In genomic region chr11:46379483-46380293, GRCh38 we compare ENCODE assay signal across 8 cellular contexts. TPM values are rescaled to one million over a fixed set of nuclear protein-coding genes. Genes with fewer than 3 reads are reported as not detected.
DNase-seq lines count a peak whose midpoint lies in the region; FAIRE-seq and TF ChIP-seq lines count a peak whose summit lies in the region.
"Not testable (repeated sequence)": the region's sequence is repeated elsewhere in the genome, so short reads cannot be mapped to it uniquely, and the experiment has no call there.

No MANE protein-coding gene starts in this region.

- not testable (repeated sequence) for H3K79me2 ChIP-seq in H9 (ENCODE audit: insufficient read depth, low read length); H1 (ENCODE audit: control insufficient read depth in 1 of 2, insufficient read depth in 2 of 2, low read length in 2 of 2)

- H3K4ac ChIP-seq in H9 (ENCODE audit: low read depth, low read length); H1 (replicated peaks; ENCODE audit: insufficient read length, low read depth, low read length): not testable (repeated sequence)

- H3K27ac ChIP-seq in H9 (ENCODE audit: insufficient read length, low read depth, low read length); H1 (ENCODE audit: low read depth, low read length): not testable (repeated sequence)

- H3K4me1 Mint-ChIP-seq in CD14-positive monocyte (peaks cover 35% of the 10 kb centered on the region), H9 (peaks cover 6 to 24% of the 10 kb centered on the region in 2 experiments), neural crest cell (peaks cover 20% of the 10 kb centered on the region)
- peaks cover 11% of the 10 kb centered on the region for H3K4me1 Mint-ChIP-seq in activated T-cell treated with anti-CD3 and anti-CD28 coated beads, Interleukin-2, amount 50 U/mL, for 24 hours (ENCODE audit: low read depth)

- not testable (repeated sequence) for H2BK12ac ChIP-seq in H9 (ENCODE audit: insufficient read length, low read depth, low read length); H1 (ENCODE audit: low read depth, low read length)

- H2BK20ac ChIP-seq in H9 (ENCODE audit: low read depth, low read length, poor library complexity, severe bottlenecking); H1 (ENCODE audit: low read length): not testable (repeated sequence)

- not testable (repeated sequence) for H3K23ac ChIP-seq in H9 (ENCODE audit: insufficient read length, low read depth, low read length); H1 (ENCODE audit: insufficient read length)

- H2BK5ac ChIP-seq in H9 (ENCODE audit: insufficient read length, low read length); H1 (ENCODE audit: low read depth, low read length): not testable (repeated sequence)

- H3K4me3 ChIP-seq in NT2/D1 (ENCODE audit: insufficient read length, low read depth), result peak overlapping the region; percentile 63
- peak overlapping the region; percentile 34 to 95 (median 53); a peak in 7 of 8 replicates for H3K4me3 ChIP-seq in H1 (ENCODE audit: extremely low read depth in 1 of 4, insufficient read depth in 2 of 4, low read depth in 3 of 4, low read length in 4 of 4)
- peak overlapping the region; percentile 34 for H3K4me3 ChIP-seq in iPS-18c (ENCODE audit: insufficient read depth, low read depth, low read length)

- H2AFZ ChIP-seq in H9 (ENCODE audit: low read length); H1 (ENCODE audit: low read length): not testable (repeated sequence)

- H3K27me3 Mint-ChIP-seq in CD14-positive monocyte (ENCODE audit: low read depth in 3 of 3), result peaks cover 19 to 49% (median 31%) of the 10 kb centered on the region in 3 donors
- not testable (repeated sequence) for H3K27me3 Mint-ChIP-seq in H9 (ENCODE audit: low read depth); neural crest cell (ENCODE audit: low read depth)
- H3K27me3 Mint-ChIP-seq in activated T-cell treated with anti-CD3 and anti-CD28 coated beads, Interleukin-2, amount 50 U/mL, for 24 hours, result peaks cover 23% of the 10 kb centered on the region

- not testable (repeated sequence) for H4K8ac ChIP-seq in H9 (replicated peaks; ENCODE audit: insufficient read length, low read depth, low read length); H1 (ENCODE audit: extremely low read depth, insufficient read depth, low read length)

- not testable (repeated sequence) for TF ChIP-seq RAD21 in H1 (IDR thresholded peaks at IDR 0.05 in 1 of 2, conservative IDR thresholded peaks at IDR 0.05 in 1 of 2; ENCODE audit: low read depth in 2 of 2, low read length in 2 of 2)

- DNase-seq in CD14-positive monocyte (ENCODE audit: low spot score); NT2/D1 (ENCODE audit: low read depth, low spot score); activated T-cell treated with anti-CD3 and anti-CD28 coated beads, Interleukin-2, amount 50 U/mL, for 24 hours: not testable (repeated sequence)
- peak; percentile 93 for DNase-seq in H9
- DNase-seq in H1 (ENCODE audit: low read depth in 1 of 2, low spot score in 2 of 2), result peak; percentile 75 to 81
- DNase-seq in neural crest cell (ENCODE audit: low read depth, low spot score), result peak; percentile 59
- DNase-seq in stimulated activated naive CD4-positive, alpha-beta T cell (lab: John Stamatoyannopoulos, UW), result peak in 4 of 6 experiments; percentile 18 to 45 (median 26)

- not testable (repeated sequence) for H3K18ac ChIP-seq in H9 (ENCODE audit: insufficient read length, low read depth, low read length); H1 (ENCODE audit: extremely low read depth, low read length)

- H4K5ac ChIP-seq in H9 (ENCODE audit: insufficient read length, low read depth, low read length); H1 (ENCODE audit: insufficient read length, low read depth, low read length): not testable (repeated sequence)

- not testable (repeated sequence) for FAIRE-seq in H1 (lab: Jason Lieb, UNC)

- H2BK120ac ChIP-seq in H9 (ENCODE audit: low read depth, low read length, poor library complexity, severe bottlenecking); H1 (replicated peaks; ENCODE audit: low read depth, low read length): not testable (repeated sequence)

- POLR2A ChIA-PET in H1 (lab: Charles Lee; ENCODE audit: partially characterized antibody), result interaction anchor here (0.7 to 3.8 kb wide), 10 partner anchors 9 to 257 kb away, joined by 3 to 35 read pairs (median 4); partner anchors contain the start of gene CHRM4

- H3K9ac ChIP-seq in H9 (ENCODE audit: extremely low read depth, insufficient read length, low read length); H1 (replicated peaks in 1 of 4; ENCODE audit: extremely low read depth in 1 of 4, low read depth in 3 of 4, low read length in 3 of 4): not testable (repeated sequence)
- peak overlapping the region; percentile 75 for H3K9ac ChIP-seq in NT2/D1 (ENCODE audit: insufficient read length, low read depth)

- H3K56ac ChIP-seq in H9 (ENCODE audit: insufficient read length, low read depth, low read length); H1 (replicated peaks; ENCODE audit: insufficient read length, low read depth, low read length): not testable (repeated sequence)

- not testable (repeated sequence) for H4K20me1 ChIP-seq in H9 (ENCODE audit: control insufficient read depth, insufficient read depth, insufficient read length)
- peaks cover 15 to 22% of the 10 kb centered on the region in 2 experiments for H4K20me1 ChIP-seq in H1 (replicated peaks in 1 of 2; ENCODE audit: control insufficient read depth in 1 of 2, insufficient read depth in 2 of 2, low read length in 2 of 2)

- no CpG with 5 or more reads among the region's 36 CpGs for WGBS in H9 (ENCODE audit: extremely low coverage, insufficient read length, low lambda C conversion rate)
- 13% methylated on average over 31 of the region's 36 CpGs; no CpG with 5 or more reads in 1 of the 2 experiments for WGBS in H1 (ENCODE audit: extremely low coverage in 1 of 2, insufficient coverage in 1 of 2, insufficient read length in 1 of 2, insufficient replicate concordance in 2 of 2, low coverage in 1 of 2, low lambda C conversion rate in 2 of 2, missing lambda C conversion rate in 1 of 2), 2 experiments

- TF ChIP-seq EP300 in H1 (IDR thresholded peaks at IDR 0.05; ENCODE audit: borderline replicate concordance in 1 of 2, low read depth in 2 of 2, low read length in 2 of 2), result not testable (repeated sequence)

- H2AK5ac ChIP-seq in H9 (ENCODE audit: insufficient read length, low read length); H1 (ENCODE audit: low read depth, low read length): not testable (repeated sequence)

- not testable (repeated sequence) for H3K14ac ChIP-seq in H9 (ENCODE audit: insufficient read depth, low read length); H1 (ENCODE audit: insufficient read length)

- H4K91ac ChIP-seq in H9 (ENCODE audit: insufficient read length, low read depth, low read length); H1 (replicated peaks; ENCODE audit: insufficient read length, low read length): not testable (repeated sequence)

- not testable (repeated sequence) for H3K23me2 ChIP-seq in H9 (ENCODE audit: insufficient read length, low read depth, low read length, poor library complexity, severe bottlenecking); H1 (ENCODE audit: low read depth, low read length)

- H3K36me3 Mint-ChIP-seq in CD14-positive monocyte, result peaks cover 34 to 37% of the 10 kb centered on the region in 2 donors
- H3K36me3 Mint-ChIP-seq in H9 (ENCODE audit: insufficient read depth in 1 of 3, low read depth in 3 of 3), result peaks cover 18 to 38% (median 37%) of the 10 kb centered on the region in 3 experiments
- H3K36me3 Mint-ChIP-seq in activated T-cell treated with anti-CD3 and anti-CD28 coated beads, Interleukin-2, amount 50 U/mL, for 24 hours (ENCODE audit: low read depth), result peaks cover 47% of the 10 kb centered on the region
- H3K36me3 Mint-ChIP-seq in neural crest cell (ENCODE audit: low read depth), result not testable (repeated sequence)

- not testable (repeated sequence) for H3T11ph ChIP-seq in H9 (ENCODE audit: low read length)

- peak overlapping the region; percentile 13 to 41 for H3K4me3 Mint-ChIP-seq in CD14-positive monocyte
- peak overlapping the region; percentile 72 to 79 for H3K4me3 Mint-ChIP-seq in H9
- not testable (repeated sequence) for H3K4me3 Mint-ChIP-seq in activated T-cell treated with anti-CD3 and anti-CD28 coated beads, Interleukin-2, amount 50 U/mL, for 24 hours
- H3K4me3 Mint-ChIP-seq in neural crest cell, result peak overlapping the region; percentile 92

- H3K9me3 ChIP-seq in H9 (ENCODE audit: control insufficient read depth, low read depth, low read length); NT2/D1 (ENCODE audit: insufficient read depth, low read length); H1 (ENCODE audit: insufficient read depth in 2 of 2, low read depth in 1 of 2, low read length in 1 of 2); iPS-18c (ENCODE audit: control insufficient read depth, insufficient read depth, low read length): not testable (repeated sequence)

- not testable (repeated sequence) for H3K79me1 ChIP-seq in H9 (ENCODE audit: insufficient read depth, low read depth, low read length, poor library complexity, severe bottlenecking); H1 (ENCODE audit: low read depth, low read length)

- peaks cover 0 to 15% (median 0%) of the 10 kb centered on the region in 7 donors for H3K9me3 Mint-ChIP-seq in CD14-positive monocyte
- H3K9me3 Mint-ChIP-seq in H9; activated T-cell treated with anti-CD3 and anti-CD28 coated beads, Interleukin-2, amount 50 U/mL, for 24 hours; neural crest cell: not testable (repeated sequence)

- peak overlapping the region; percentile 69 to 90 (median 81) for H3K27ac Mint-ChIP-seq in CD14-positive monocyte
- peak overlapping the region; percentile 32 to 91 (median 79); a peak in 4 of 7 replicates for H3K27ac Mint-ChIP-seq in H9
- peak overlapping the region; percentile 71 for H3K27ac Mint-ChIP-seq in activated T-cell treated with anti-CD3 and anti-CD28 coated beads, Interleukin-2, amount 50 U/mL, for 24 hours
- peak overlapping the region; percentile 92 for H3K27ac Mint-ChIP-seq in neural crest cell (ENCODE audit: unreplicated experiment)

- H3K4me2 ChIP-seq in H9 (ENCODE audit: insufficient read depth, insufficient read length, low read length), result peak overlapping the region; percentile 13
- H3K4me2 ChIP-seq in H1 (ENCODE audit: insufficient read depth in 1 of 2, low read depth in 2 of 2, low read length in 2 of 2), result peak overlapping the region; percentile 69 to 94

- peaks cover 66% of the 10 kb centered on the region for H3K36me3 ChIP-seq in NT2/D1 (ENCODE audit: insufficient read depth, insufficient read length, low read length)
- H3K36me3 ChIP-seq in H1 (ENCODE audit: control insufficient read depth in 2 of 4, insufficient read depth in 4 of 4, low read length in 3 of 4), result peaks cover 7 to 31% (median 15%) of the 10 kb centered on the region in 4 experiments; a peak in 4 of 8 replicates

- intact Hi-C loops in CD14-positive monocyte (cut with micrococcal nuclease), result loop anchor here (10.0 kb wide), 2 partner anchors 155 to 235 kb away; partner anchors contain the start of genes ATG13 (in 1 of the 2) and HARBI1 (in 1 of the 2)

- 0 out of 3 replicates have a peak, but pooled peaks of 1 of the 2 experiments have one; percentile 9 for TF ChIP-seq POLR2A in H1 (IDR thresholded peaks at IDR 0.05; ENCODE audit: control extremely low read depth in 1 of 2, low read depth in 2 of 2, low read length in 2 of 2)

- CTCF ChIA-PET in H1 (lab: Charles Lee; ENCODE audit: partially characterized antibody), result interaction anchor here (0.5 to 44.5 kb wide), 5 partner anchors 9 to 79 kb away, joined by 4 to 1004 read pairs (median 24); partner anchors contain the start of gene DGKZ

- not testable (repeated sequence) for H3K27me3 ChIP-seq in H9 (ENCODE audit: insufficient read depth, low read length); NT2/D1 (ENCODE audit: insufficient read depth, insufficient read length); H1 (replicated peaks in 1 of 4; ENCODE audit: control insufficient read depth in 3 of 4, extremely low read depth in 1 of 4, insufficient read depth in 3 of 4, low read length in 3 of 4)

- not testable (repeated sequence) for H2BK15ac ChIP-seq in H9 (ENCODE audit: low read depth, low read length)
- peak overlapping the region; percentile 46; the same call in 1 of the 2 replicates for H2BK15ac ChIP-seq in H1 (ENCODE audit: low read length)

- TF ChIP-seq CTCF in CD14-positive monocyte (IDR thresholded peaks at IDR 0.05); H9 (conservative IDR thresholded peaks at IDR 0.05); H1 (IDR thresholded peaks at IDR 0.05; ENCODE audit: control extremely low read depth in 1 of 3, insufficient read depth in 1 of 3, low read depth in 1 of 3, low read length in 3 of 3); neural crest cell (conservative IDR thresholded peaks at IDR 0.05): not testable (repeated sequence)

- not testable (repeated sequence) for H3K4me1 ChIP-seq in H9 (ENCODE audit: insufficient read depth, low read length)
- H3K4me1 ChIP-seq in NT2/D1 (ENCODE audit: insufficient read depth, insufficient read length) (peaks cover 23% of the 10 kb centered on the region), H1 (replicated peaks in 1 of 4; ENCODE audit: control insufficient read depth in 3 of 4, insufficient read depth in 4 of 4, low read length in 3 of 4) (peaks cover 0 to 16% (median 13%) of the 10 kb centered on the region in 4 experiments; a peak in 6 of 7 replicates)

RNA-seq across cellular contexts. Expression of gene MDK, which starts 1.8 kb away (rescaled TPM):
- polyA plus RNA-seq in CD14-positive monocyte (not detected), H1 (2011; rRNA removed) (606 and 948 TPM in 2 replicates)
- total RNA-seq in H9 (2021) (392 and 407 TPM in 2 replicates), neural crest cell (781 and 821 TPM in 2 replicates)
- 309 and 338 TPM in 2 replicates for total RNA-seq in H1 (2021; fragmentation: NEBNext Ultra II Directional; extraction: Animal tissue kit (Norgen Biotek cat#: 25700))
- 870 TPM for polyA plus RNA-seq in H1 (2011; cell fraction: cytosol; rRNA removed)
- 559 TPM for polyA plus RNA-seq in H1 (2011; cell fraction: nucleus; rRNA removed)
- 605 to 743 TPM (median 671 TPM) in 4 replicates for polyA plus RNA-seq in H1 (2012, experiment 1 of 2)
- 841 TPM for polyA plus RNA-seq in H1 (2012, experiment 2 of 2)
- 949 TPM for polyA plus RNA-seq in H1 (2013, experiment 1 of 2)
- polyA plus RNA-seq in H1 (2013, experiment 2 of 2), result 1,178 TPM
- 84.3 and 125 TPM in 2 replicates for polyA minus RNA-seq in H1 (2011; rRNA and poly(A)+ RNA removed)
- polyA minus RNA-seq in H1 (2011; cell fraction: cytosol; rRNA and poly(A)+ RNA removed), result 189 TPM
- 88.1 TPM for polyA minus RNA-seq in H1 (2011; cell fraction: nucleus; rRNA and poly(A)+ RNA removed)

RNA-seq across cellular contexts. Expression of gene CHRM4, which starts 11.9 kb away (rescaled TPM):
- polyA plus RNA-seq in CD14-positive monocyte (under 1 TPM in 1 of 2 donors, not detected in 1; 0.15 TPM), H1 (2011; rRNA removed) (1.3 and 2.2 TPM in 2 replicates)
- total RNA-seq in H9 (2021) (1.0 and 1.1 TPM in 2 replicates), neural crest cell (0.37 and 0.39 TPM in 2 replicates)
- total RNA-seq in H1 (2021; fragmentation: NEBNext Ultra II Directional; extraction: Animal tissue kit (Norgen Biotek cat#: 25700)), result 0.63 and 1.1 TPM in 2 replicates
- 0.98 TPM for polyA plus RNA-seq in H1 (2011; cell fraction: cytosol; rRNA removed)
- 1.1 TPM for polyA plus RNA-seq in H1 (2011; cell fraction: nucleus; rRNA removed)
- 0.30 to 1.0 TPM (median 0.96 TPM) in 4 replicates for polyA plus RNA-seq in H1 (2012, experiment 1 of 2)
- 0.66 TPM for polyA plus RNA-seq in H1 (2012, experiment 2 of 2)
- 0.73 TPM for polyA plus RNA-seq in H1 (2013, experiment 1 of 2)
- polyA plus RNA-seq in H1 (2013, experiment 2 of 2), result 0.68 TPM
- polyA minus RNA-seq in H1 (2011; rRNA and poly(A)+ RNA removed), result 1.6 and 1.9 TPM in 2 replicates
- polyA minus RNA-seq in H1 (2011; cell fraction: cytosol; rRNA and poly(A)+ RNA removed), result not detected
- 1.1 TPM for polyA minus RNA-seq in H1 (2011; cell fraction: nucleus; rRNA and poly(A)+ RNA removed)

RNA-seq across cellular contexts. Expression of gene DGKZ, which starts 32.4 kb away (rescaled TPM):
- polyA plus RNA-seq in CD14-positive monocyte, result 10 to 100 TPM; 30.4 to 33.4 TPM
- 68.8 and 68.9 TPM in 2 replicates for total RNA-seq in H9 (2021)
- total RNA-seq in H1 (2021; fragmentation: NEBNext Ultra II Directional; extraction: Animal tissue kit (Norgen Biotek cat#: 25700)), result 84.4 and 88.5 TPM in 2 replicates
- polyA plus RNA-seq in H1 (2011; rRNA removed), result 184 and 262 TPM in 2 replicates
- polyA plus RNA-seq in H1 (2011; cell fraction: cytosol; rRNA removed), result 118 TPM
- polyA plus RNA-seq in H1 (2011; cell fraction: nucleus; rRNA removed), result 335 TPM
- 56.9 to 93.0 TPM (median 85.7 TPM) in 4 replicates for polyA plus RNA-seq in H1 (2012, experiment 1 of 2)
- polyA plus RNA-seq in H1 (2012, experiment 2 of 2), result 72.1 TPM
- 92.3 TPM for polyA plus RNA-seq in H1 (2013, experiment 1 of 2)
- polyA plus RNA-seq in H1 (2013, experiment 2 of 2), result 81.6 TPM
- 58.7 and 67.4 TPM in 2 replicates for polyA minus RNA-seq in H1 (2011; rRNA and poly(A)+ RNA removed)
- polyA minus RNA-seq in H1 (2011; cell fraction: cytosol; rRNA and poly(A)+ RNA removed), result 72.8 TPM
- 103 TPM for polyA minus RNA-seq in H1 (2011; cell fraction: nucleus; rRNA and poly(A)+ RNA removed)
- total RNA-seq in neural crest cell, result 54.4 and 60.1 TPM in 2 replicates
